ENCODE assay signal across 11 cellular contexts in genomic region chr18:58997811-58998337, GRCh38.
DNase-seq lines count a peak whose midpoint lies in the region; ATAC-seq and TF ChIP-seq lines count a peak whose summit lies in the region.
"Had no signal": no experiment of that assay in that cellular context is flagged by ENCODE, and none has a peak within 500 bp of the region (broad histone marks: within the 10 kb centered on the region; RNA-seq: fewer than 3 reads in every experiment).

No MANE protein-coding gene starts in this region.

- H3K27ac Mint-ChIP-seq in activated CD4-positive, alpha-beta T cell treated with anti-CD3 and anti-CD28 coated beads, Interleukin-2, amount 10 ng/mL, durations not matched to agents 7 days and 5 days = no peak overlapping the region
- no peak overlapping the region for H3K27ac Mint-ChIP-seq in activated T-cell treated with anti-CD3 and anti-CD28 coated beads, Interleukin-2, amount 50 U/mL, for 24 hours

- intact Hi-C loops in sciatic nerve (cut with DNase I) = no loop called here

- DNase-seq in EL = peak; percentile 88
- peak; percentile 75 for DNase-seq in amniotic stem cell (lab: John Stamatoyannopoulos, UW)
- DNase-seq in foreskin melanocyte = peak; percentile 57
- DNase-seq in sciatic nerve (ENCODE audit: low spot score) = no peak
- no peak for DNase-seq in activated CD4-positive, alpha-beta T cell treated with anti-CD3 and anti-CD28 coated beads, Interleukin-2, amount 10 ng/mL, durations not matched to agents 7 days and 5 days
- DNase-seq in Peyer's patch = no peak
- no peak for DNase-seq in activated T-cell treated with anti-CD3 and anti-CD28 coated beads, Interleukin-2, amount 50 U/mL, for 24 hours
- DNase-seq: activated CD4-positive, alpha-beta T cell treated with anti-CD3 and anti-CD28 coated beads for 48 hours; OCI-M1; small intestine had no signal

- peaks cover 10% of the 10 kb centered on the region for H3K27me3 Mint-ChIP-seq in activated CD4-positive, alpha-beta T cell treated with anti-CD3 and anti-CD28 coated beads, Interleukin-2, amount 10 ng/mL, durations not matched to agents 7 days and 5 days
- H3K27me3 Mint-ChIP-seq in activated T-cell treated with anti-CD3 and anti-CD28 coated beads, Interleukin-2, amount 50 U/mL, for 24 hours = peaks cover 21% of the 10 kb centered on the region

- no peaks in the 10 kb centered on the region for H3K36me3 ChIP-seq in Peyer's patch

- TF ChIP-seq POLR2A in Peyer's patch (IDR thresholded peaks at IDR 0.05) = no peak

- POLR2A ChIA-PET in activated CD4-positive, alpha-beta T cell treated with anti-CD3 and anti-CD28 coated beads, Interleukin-2, amount 10 ng/mL, durations not matched to agents 7 days and 5 days (lab: Charles Lee) = no interaction called here

- H3K27ac ChIP-seq in Peyer's patch = peak overlapping the region in 1 of 4 donors; percentile 52

- no peaks in the 10 kb centered on the region for H3K9me3 ChIP-seq in Peyer's patch

- H3K27me3 ChIP-seq in Peyer's patch = no peaks in the 10 kb centered on the region

- ATAC-seq in sciatic nerve = peak; percentile 36
- no peak for ATAC-seq in GM18520 (IDR thresholded peaks at IDR 0.05; ENCODE audit: unreplicated experiment)

- no peaks in the 10 kb centered on the region for H3K4me1 ChIP-seq in Peyer's patch

- TF ChIP-seq CTCF in Peyer's patch (IDR thresholded peaks at IDR 0.05) = no peak

- CTCF ChIA-PET in activated CD4-positive, alpha-beta T cell treated with anti-CD3 and anti-CD28 coated beads, Interleukin-2, amount 10 ng/mL, durations not matched to agents 7 days and 5 days (lab: Charles Lee) = no interaction called here

- H3K4me1 Mint-ChIP-seq in activated CD4-positive, alpha-beta T cell treated with anti-CD3 and anti-CD28 coated beads, Interleukin-2, amount 10 ng/mL, durations not matched to agents 7 days and 5 days = no peaks in the 10 kb centered on the region
- no peaks in the 10 kb centered on the region for H3K4me1 Mint-ChIP-seq in activated T-cell treated with anti-CD3 and anti-CD28 coated beads, Interleukin-2, amount 50 U/mL, for 24 hours (ENCODE audit: low read depth)

- no peak overlapping the region for H3K4me3 ChIP-seq in Peyer's patch

- no peaks in the 10 kb centered on the region for H3K36me3 Mint-ChIP-seq in activated CD4-positive, alpha-beta T cell treated with anti-CD3 and anti-CD28 coated beads, Interleukin-2, amount 10 ng/mL, durations not matched to agents 7 days and 5 days (ENCODE audit: low read depth)
- no peaks in the 10 kb centered on the region for H3K36me3 Mint-ChIP-seq in activated T-cell treated with anti-CD3 and anti-CD28 coated beads, Interleukin-2, amount 50 U/mL, for 24 hours (ENCODE audit: low read depth)

- no peak overlapping the region for H3K4me3 Mint-ChIP-seq in activated CD4-positive, alpha-beta T cell treated with anti-CD3 and anti-CD28 coated beads, Interleukin-2, amount 10 ng/mL, durations not matched to agents 7 days and 5 days
- H3K4me3 Mint-ChIP-seq in activated T-cell treated with anti-CD3 and anti-CD28 coated beads, Interleukin-2, amount 50 U/mL, for 24 hours = no peak overlapping the region

- no peaks in the 10 kb centered on the region for H3K9me3 Mint-ChIP-seq in activated CD4-positive, alpha-beta T cell treated with anti-CD3 and anti-CD28 coated beads, Interleukin-2, amount 10 ng/mL, durations not matched to agents 7 days and 5 days
- no peaks in the 10 kb centered on the region for H3K9me3 Mint-ChIP-seq in activated T-cell treated with anti-CD3 and anti-CD28 coated beads, Interleukin-2, amount 50 U/mL, for 24 hours

Comparison
In these comparisons a context has a peak if more than half of its experiments do, and no peak if none do; other contexts are left out.
1. DNase-seq: peak in EL (single experiment), amniotic stem cell (single experiment) and foreskin melanocyte (single experiment); none in sciatic nerve (single experiment), activated CD4-positive, alpha-beta T cell treated with anti-CD3 and anti-CD28 coated beads, Interleukin-2, amount 10 ng/mL, durations not matched to agents 7 days and 5 days (single experiment), Peyer's patch (0 of 3) and activated T-cell treated with anti-CD3 and anti-CD28 coated beads, Interleukin-2, amount 50 U/mL, for 24 hours (single experiment).